1 cellular context compared by ENCODE assay signal in the genomic region with DNA sequence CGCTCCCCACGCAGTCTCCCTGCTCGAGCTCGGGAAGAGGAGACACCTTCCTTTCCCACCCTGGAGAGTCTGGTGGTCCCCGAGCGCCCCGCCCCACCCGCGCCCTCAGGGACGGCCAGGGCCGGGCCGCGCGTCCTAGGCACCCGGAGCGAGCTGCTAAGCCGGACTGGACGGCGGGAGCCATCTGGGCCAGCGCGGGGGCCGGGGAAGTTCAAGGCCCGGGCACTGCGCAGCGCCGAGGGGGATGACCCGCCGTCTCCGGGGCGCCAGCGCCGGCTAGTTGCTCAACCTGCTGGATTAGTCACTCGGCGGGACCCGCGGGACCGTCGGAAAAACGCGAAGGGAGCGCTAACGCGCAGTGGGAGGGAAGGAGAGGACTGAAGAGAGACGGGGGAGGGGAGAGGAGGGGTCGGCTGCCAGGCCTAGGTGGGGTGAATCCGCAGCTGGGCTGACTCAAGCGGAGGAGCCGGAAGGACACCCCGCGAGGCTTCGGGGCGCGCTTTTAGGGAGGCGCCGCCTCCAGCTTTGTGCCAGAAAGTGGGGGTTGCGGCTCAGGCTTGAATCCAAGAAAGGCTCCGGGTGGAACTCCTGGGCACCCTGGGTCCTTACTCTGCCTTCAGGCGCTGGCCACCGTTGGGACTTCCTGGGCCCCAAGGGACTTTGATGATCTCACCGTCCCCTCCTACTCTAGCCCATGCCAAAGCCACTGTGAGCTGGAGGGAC.
TF ChIP-seq lines count a peak whose summit lies in the region.

No MANE protein-coding gene starts in this region.

TF ChIP-seq in H1, 55 proteins besides CTCF, POLR2A, EP300 and RAD21 (continued from another document):
- TF ChIP-seq NANOG (IDR thresholded peaks at IDR 0.05; ENCODE audit: insufficient read depth, low read depth, low read length, poor library complexity, severe bottlenecking) (no peak), EGR1 (IDR thresholded peaks at IDR 0.05; ENCODE audit: borderline replicate concordance, low read depth, low read length) (no peak), KDM5A (IDR thresholded peaks at IDR 0.05; ENCODE audit: low read length) (no peak), CHD7 (IDR thresholded peaks at IDR 0.05; ENCODE audit: insufficient replicate concordance, low read length) (no peak), MAFK (IDR thresholded peaks at IDR 0.05; ENCODE audit: low read depth, low read length) (no peak), KDM4A (IDR thresholded peaks at IDR 0.05; ENCODE audit: low read depth, low read length, severe bottlenecking) (peak; percentile 59), TAF1 (IDR thresholded peaks at IDR 0.05; ENCODE audit: low read depth, low read length) (no peak), SIX5 (IDR thresholded peaks at IDR 0.05; ENCODE audit: low read depth, low read length) (no peak), SIRT6 (IDR thresholded peaks at IDR 0.05; ENCODE audit: low read length) (no peak), CHD1 (IDR thresholded peaks at IDR 0.05; ENCODE audit: low read depth, low read length) (no peak), RNF2 (IDR thresholded peaks at IDR 0.05; ENCODE audit: borderline replicate concordance, low read depth, low read length, missing control alignments, poor library complexity, severe bottlenecking) (no peak), RBBP5 (IDR thresholded peaks at IDR 0.05; ENCODE audit: borderline replicate concordance, low read depth, low read length) (0 out of 2 replicates have a peak, but pooled peaks have one; percentile 15), JUND (IDR thresholded peaks at IDR 0.05; ENCODE audit: low read length) (no peak), CTBP2 (IDR thresholded peaks at IDR 0.05; ENCODE audit: borderline replicate concordance, insufficient read depth, insufficient read length, low read length) (peak; percentile 40), CREB1 (IDR thresholded peaks at IDR 0.05) (no peak), TBP (IDR thresholded peaks at IDR 0.05; ENCODE audit: low read depth, low read length) (no peak), SRF (IDR thresholded peaks at IDR 0.05; ENCODE audit: low read depth, low read length) (no peak), KDM1A (IDR thresholded peaks at IDR 0.05; ENCODE audit: borderline replicate concordance, low read length) (no peak), SP2 (IDR thresholded peaks at IDR 0.05; ENCODE audit: low read length) (no peak), ZNF274 (IDR thresholded peaks at IDR 0.05; ENCODE audit: borderline replicate concordance, extremely low read depth, low read length) (no peak), JUN (IDR thresholded peaks at IDR 0.05; ENCODE audit: low read depth, low read length) (no peak)
